Comparison of ENCODE assay signal across 8 cellular contexts in genomic region chr22:33579448-33580093, GRCh38.
DNase-seq lines count a peak whose midpoint lies in the region; ATAC-seq and TF ChIP-seq lines count a peak whose summit lies in the region.

No MANE protein-coding gene starts in this region.

- intact Hi-C loops in lower leg skin (cut with DNase I; ENCODE audit: low total_unique reads): no loop called here

- DNase-seq in NCI-H524 (lab: John Stamatoyannopoulos, UW) (peak; percentile 9 to 70), NCI-H524 treated with DMSO at 0.1 percent for 48 hours (lab: John Stamatoyannopoulos, UW) (no peak), SK-N-DZ (ENCODE audit: low spot score) (peak; percentile 73), dermis microvascular lymphatic vessel endothelial cell (ENCODE audit: low read depth in 2 of 2) (peak; percentile 16 to 18), lower leg skin (ENCODE audit: low spot score in 2 of 2) (peak; percentile 34 to 82), stromal cell of bone marrow (ENCODE audit: low read depth) (peak; percentile 17)

- TF ChIP-seq CTCF in lower leg skin (IDR thresholded peaks at IDR 0.05): no peak

- no peak overlapping the region for H3K4me3 ChIP-seq in lower leg skin (ENCODE audit: low read depth, poor library complexity, severe bottlenecking)

- TF ChIP-seq POLR2A in lower leg skin (IDR thresholded peaks at IDR 0.05): no peak

- peak; percentile 58 for ATAC-seq in HG03280 (IDR thresholded peaks at IDR 0.05; ENCODE audit: unreplicated experiment)
- no peak for ATAC-seq in HG03135 (IDR thresholded peaks at IDR 0.05; ENCODE audit: unreplicated experiment)

- 75 to 78% methylated on average over 8 of the region's 8 CpGs for WGBS in lower leg skin, 2 donors
